8 cellular contexts compared by ENCODE assay signal in genomic region chr14:49461529-49462401, GRCh38.
DNase-seq lines count a peak whose midpoint lies in the region; ATAC-seq, FAIRE-seq and TF ChIP-seq lines count a peak whose summit lies in the region.

No MANE protein-coding gene starts in this region.

- H3K4ac ChIP-seq in mesenchymal stem cell (ENCODE audit: low read depth in 1 of 2, low read length in 2 of 2), result no peak overlapping the region

- H3K36me3 ChIP-seq in mesenchymal stem cell (ENCODE audit: control insufficient read depth in 1 of 2, insufficient read depth in 2 of 2, low read depth in 1 of 2, low read length in 2 of 2), result no peaks in the 10 kb centered on the region

- no peak overlapping the region for H3K18ac ChIP-seq in mesenchymal stem cell (ENCODE audit: low read depth in 1 of 2, low read length in 2 of 2)

- H2BK120ac ChIP-seq in mesenchymal stem cell (ENCODE audit: low read depth, low read length), result no peak overlapping the region

- peak; percentile 91 for ATAC-seq in HG02938 (IDR thresholded peaks at IDR 0.05; ENCODE audit: unreplicated experiment)

- no peak overlapping the region for H3K23ac ChIP-seq in mesenchymal stem cell (ENCODE audit: low read length in 2 of 2)

- FAIRE-seq in GM18507 (lab: Jason Lieb, UNC) (peak; percentile 80), TTC549 (lab: Jason Lieb, UNC) (peak; percentile 95), colon (lab: Jason Lieb, UNC) (peak; percentile 88)

- H3K27me3 ChIP-seq in mesenchymal stem cell (ENCODE audit: control insufficient read depth in 1 of 2, insufficient read depth in 1 of 2, low read length in 2 of 2), result peaks cover 9 to 23% of the 10 kb centered on the region in 2 experiments

- H3K14ac ChIP-seq in mesenchymal stem cell (ENCODE audit: low read length in 2 of 2), result no peak overlapping the region

- H2BK5ac ChIP-seq in mesenchymal stem cell (ENCODE audit: low read depth, low read length, poor library complexity, severe bottlenecking), result no peak overlapping the region

- peak; percentile 77 for DNase-seq in AG10803 (ENCODE audit: low read depth)
- peak; percentile 2 for DNase-seq in GM18507 (ENCODE audit: extremely low spot score, insufficient read length, low read depth)
- DNase-seq in NCI-H187 treated with DMSO at 0.1 percent for 48 hours (lab: John Stamatoyannopoulos, UW), result peak; percentile 39
- DNase-seq in mesenchymal stem cell, result peak; percentile 77
- peak in 5 of 6 experiments; percentile 32 to 72 (median 48) for DNase-seq in stimulated activated naive CD4-positive, alpha-beta T cell (lab: John Stamatoyannopoulos, UW)

- no peak overlapping the region for H3K9ac ChIP-seq in mesenchymal stem cell (ENCODE audit: low read length)

- no peak overlapping the region for H3K4me2 ChIP-seq in mesenchymal stem cell (ENCODE audit: low read length, poor library complexity, severe bottlenecking)

- no peaks in the 10 kb centered on the region for H3K9me3 ChIP-seq in mesenchymal stem cell (ENCODE audit: control insufficient read depth, low read length)

- no peaks in the 10 kb centered on the region for H3K79me1 ChIP-seq in mesenchymal stem cell (replicated peaks; ENCODE audit: low read length, poor library complexity, severe bottlenecking)

- WGBS in mesenchymal stem cell, result no CpG with 5 or more reads among the region's 2 CpGs

- TF ChIP-seq CTCF in AG10803 (conservative IDR thresholded peaks at IDR 0.05; ENCODE audit: low read length), result peak; percentile 77

- no peak overlapping the region for H2AFZ ChIP-seq in mesenchymal stem cell (ENCODE audit: low read depth, low read length)

- no peak overlapping the region for H4K8ac ChIP-seq in mesenchymal stem cell (ENCODE audit: low read length)

- H4K91ac ChIP-seq in mesenchymal stem cell (ENCODE audit: low read length), result no peak overlapping the region

- no peak overlapping the region for H2BK12ac ChIP-seq in mesenchymal stem cell (ENCODE audit: low read length in 2 of 2)

- H3K27ac ChIP-seq in mesenchymal stem cell (ENCODE audit: low read length, poor library complexity, severe bottlenecking), result no peak overlapping the region

- no peak overlapping the region for H2BK15ac ChIP-seq in mesenchymal stem cell (ENCODE audit: low read depth, poor library complexity, severe bottlenecking)

- no peaks in the 10 kb centered on the region for H3K4me1 ChIP-seq in mesenchymal stem cell (ENCODE audit: control insufficient read depth, insufficient read depth, low read depth, low read length)

- H3K4me3 ChIP-seq in AG10803 (ENCODE audit: low read length), result no peak overlapping the region
- no peak overlapping the region for H3K4me3 ChIP-seq in mesenchymal stem cell (ENCODE audit: insufficient read depth in 1 of 2, low read depth in 1 of 2, low read length in 2 of 2)

- no peak overlapping the region for H2AK5ac ChIP-seq in mesenchymal stem cell (ENCODE audit: low read length, severe bottlenecking)

Comparison
In these comparisons a context has a peak if more than half of its experiments do, and no peak if none do; other contexts are left out.
1. DNase-seq: peak in every context shown above with its lines; median percentile 77 in AG10803; 77 in mesenchymal stem cell; 48 in stimulated activated naive CD4-positive, alpha-beta T cell; 39 in NCI-H187 treated with DMSO at 0.1 percent for 48 hours; 2 in GM18507.